In genomic region chr6:9126034-9126433, GRCh38 we compare ENCODE assay signal across 6 cellular contexts.
DNase-seq lines count a peak whose midpoint lies in the region; FAIRE-seq and TF ChIP-seq lines count a peak whose summit lies in the region.
"Not testable (repeated sequence)": the region's sequence is repeated elsewhere in the genome, so short reads cannot be mapped to it uniquely, and the experiment has no call there.

No MANE protein-coding gene starts in this region.

- peak overlapping the region; percentile 63; the same call in 1 of the 2 replicates for H3K4me3 Mint-ChIP-seq in HFFc6
- not testable (repeated sequence) for H3K4me3 Mint-ChIP-seq in astrocyte (ENCODE audit: unreplicated experiment)

- CTCF ChIA-PET in SK-N-SH (lab: Yijun Ruan, JAX) = not testable (repeated sequence)

- H3K4me3 ChIP-seq in SK-N-SH (ENCODE audit: low read depth in 2 of 2, low read length in 1 of 2); astrocyte (ENCODE audit: insufficient read depth, low read depth, low read length); smooth muscle cell: not testable (repeated sequence)

- not testable (repeated sequence) for TF ChIP-seq CTCF in HFFc6 (IDR thresholded peaks at IDR 0.05); SK-N-SH (IDR thresholded peaks at IDR 0.05); astrocyte (IDR thresholded peaks at IDR 0.05; ENCODE audit: insufficient read depth, low read depth, low read length); smooth muscle cell (IDR thresholded peaks at IDR 0.05; ENCODE audit: borderline replicate concordance, insufficient read depth, poor library complexity, severe bottlenecking)

- 18% methylated on average over 8 of the region's 10 CpGs for WGBS in SK-N-SH (ENCODE audit: low lambda C conversion rate)
- WGBS in smooth muscle cell (ENCODE audit: low lambda C conversion rate) = 62% methylated on average over 10 of the region's 10 CpGs

- not testable (repeated sequence) for H2AFZ ChIP-seq in SK-N-SH (ENCODE audit: low read depth); astrocyte (ENCODE audit: low read depth, low read length); smooth muscle cell (ENCODE audit: low read depth)

- POLR2A ChIA-PET in SK-N-SH (lab: Yijun Ruan, JAX) = not testable (repeated sequence)

- not testable (repeated sequence) for TF ChIP-seq RAD21 in SK-N-SH (IDR thresholded peaks at IDR 0.05; ENCODE audit: low read length)

- not testable (repeated sequence) for TF ChIP-seq EP300 in SK-N-SH (IDR thresholded peaks at IDR 0.05; ENCODE audit: borderline replicate concordance in 1 of 2, low read depth in 1 of 2, low read length in 1 of 2)

- H3F3A ChIP-seq in SK-N-SH (replicated peaks; ENCODE audit: insufficient read depth) = not testable (repeated sequence)
- H3F3A ChIP-seq in smooth muscle cell (ENCODE audit: low read depth) = peaks cover 12% of the 10 kb centered on the region

- not testable (repeated sequence) for H3K27me3 Mint-ChIP-seq in HFFc6 (ENCODE audit: insufficient read depth); astrocyte (ENCODE audit: low read depth, unreplicated experiment)

- H3K9ac ChIP-seq in SK-N-SH; astrocyte (ENCODE audit: low read length); smooth muscle cell (ENCODE audit: low read depth): not testable (repeated sequence)

- peaks cover 52% of the 10 kb centered on the region for H3K4me1 Mint-ChIP-seq in HFFc6 (ENCODE audit: low read depth)
- not testable (repeated sequence) for H3K4me1 Mint-ChIP-seq in astrocyte (ENCODE audit: low read depth, unreplicated experiment)

- not testable (repeated sequence) for H3K9me2 ChIP-seq in SK-N-SH

- not testable (repeated sequence) for H3K9me3 ChIP-seq in SK-N-SH; astrocyte (ENCODE audit: insufficient read depth, low read depth, low read length); smooth muscle cell (replicated peaks; ENCODE audit: low read depth)

- not testable (repeated sequence) for H3K79me2 ChIP-seq in SK-N-SH (ENCODE audit: insufficient read depth); astrocyte (ENCODE audit: insufficient read depth, low read length); smooth muscle cell (ENCODE audit: low read depth)

- DNase-seq in EL (peak; percentile 61), M059J (ENCODE audit: low read depth) (peak; percentile 60)
- DNase-seq in HFFc6; SK-N-SH; astrocyte (ENCODE audit: low read depth); smooth muscle cell (lab: John Stamatoyannopoulos, UW; ENCODE audit: unreplicated experiment): not testable (repeated sequence)

- H3K27ac ChIP-seq in SK-N-SH (ENCODE audit: low read depth in 2 of 2, low read length in 1 of 2); astrocyte (ENCODE audit: low read depth, low read length): not testable (repeated sequence)
- peak overlapping the region; percentile 67 for H3K27ac ChIP-seq in smooth muscle cell (ENCODE audit: low read depth)

- not testable (repeated sequence) for H3K36me3 Mint-ChIP-seq in HFFc6 (ENCODE audit: low read depth); astrocyte (ENCODE audit: low read depth, unreplicated experiment)

- H3K9me3 Mint-ChIP-seq in HFFc6; astrocyte (ENCODE audit: unreplicated experiment): not testable (repeated sequence)

- not testable (repeated sequence) for H3K4me1 ChIP-seq in SK-N-SH (ENCODE audit: control insufficient read depth in 1 of 2, insufficient read depth in 2 of 2, low read depth in 1 of 2, low read length in 1 of 2); astrocyte (ENCODE audit: insufficient read depth, low read length); smooth muscle cell (ENCODE audit: low read depth)

- not testable (repeated sequence) for H3K27me3 ChIP-seq in SK-N-SH (ENCODE audit: insufficient read depth); astrocyte (ENCODE audit: insufficient read depth, low read length); smooth muscle cell (ENCODE audit: low read depth)

- not testable (repeated sequence) for H4K20me1 ChIP-seq in SK-N-SH (ENCODE audit: insufficient read depth); astrocyte (ENCODE audit: insufficient read depth, low read length); smooth muscle cell (ENCODE audit: low read depth)

- not testable (repeated sequence) for H3K36me3 ChIP-seq in SK-N-SH (replicated peaks in 1 of 2; ENCODE audit: control insufficient read depth in 1 of 2, insufficient read depth in 2 of 2, low read length in 1 of 2); astrocyte (ENCODE audit: insufficient read depth, low read length); smooth muscle cell (ENCODE audit: low read depth)

- H3K27ac Mint-ChIP-seq in HFFc6 = peak overlapping the region; percentile 82; the same call in 1 of the 2 replicates
- peak overlapping the region; percentile 86 for H3K27ac Mint-ChIP-seq in astrocyte (ENCODE audit: unreplicated experiment)

- H3K4me2 ChIP-seq in SK-N-SH (0 out of 2 replicates have a peak overlapping the region, but pooled peaks have one; percentile 34), astrocyte (ENCODE audit: low read length) (peak overlapping the region; percentile 59)
- not testable (repeated sequence) for H3K4me2 ChIP-seq in smooth muscle cell

- not testable (repeated sequence) for FAIRE-seq in astrocyte (lab: Jason Lieb, UNC)
